8 cellular contexts compared by ENCODE assay signal in genomic region chr17:49748791-49749190, GRCh38. TPM values are rescaled to one million over a fixed set of nuclear protein-coding genes. Genes with fewer than 3 reads are reported as not detected.
A peak's percentile ranks its signal among the peaks of the same experiment; 100 is the strongest.
DNase-seq lines count a peak whose midpoint lies in the region; ATAC-seq and TF ChIP-seq lines count a peak whose summit lies in the region.

No MANE protein-coding gene starts in this region.

- no peak for TF ChIP-seq EP300 in ovary (IDR thresholded peaks at IDR 0.05)

- H3K9ac ChIP-seq in smooth muscle cell (ENCODE audit: low read depth), result no peak overlapping the region
- H3K9ac ChIP-seq in mesenchymal stem cell (ENCODE audit: low read length), result no peak overlapping the region

- peak overlapping the region; percentile 64 for H3K4me3 Mint-ChIP-seq in activated B cell treated with CpG ODN at 0.5 μM for 24 hours

- intact Hi-C loops in activated B cell treated with CpG ODN at 0.5 μM for 24 hours (cut with micrococcal nuclease) (loop anchor here (1.0 to 10.0 kb wide), 3 partner anchors 9 to 554 kb away; partner anchors contain the start of gene KAT7), ovary (cut with DNase I) (no loop called here)

- TF ChIP-seq CTCF in activated B cell treated with CpG ODN at 0.5 μM for 24 hours (IDR thresholded peaks at IDR 0.05) (no peak), kidney epithelial cell (IDR thresholded peaks at IDR 0.05; ENCODE audit: insufficient read depth, low read length, poor library complexity, severe bottlenecking) (no peak), smooth muscle cell (IDR thresholded peaks at IDR 0.05; ENCODE audit: borderline replicate concordance, insufficient read depth, poor library complexity, severe bottlenecking) (no peak), ovary (IDR thresholded peaks at IDR 0.05) (no peak)

- peak overlapping the region; percentile 96 for H3K27ac Mint-ChIP-seq in activated B cell treated with CpG ODN at 0.5 μM for 24 hours

- H3K9me3 ChIP-seq in smooth muscle cell (replicated peaks; ENCODE audit: low read depth) (no peaks in the 10 kb centered on the region), ovary (no peaks in the 10 kb centered on the region), mesenchymal stem cell (ENCODE audit: control insufficient read depth, low read length) (no peaks in the 10 kb centered on the region)

- peak; percentile 67 for ATAC-seq in GM18858 (IDR thresholded peaks at IDR 0.05; ENCODE audit: unreplicated experiment)
- ATAC-seq in HG02981 (IDR thresholded peaks at IDR 0.05; ENCODE audit: unreplicated experiment), result peak; percentile 87
- peak; percentile 72 for ATAC-seq in activated B cell treated with CpG ODN at 0.5 μM for 24 hours (ENCODE audit: low read depth)

- H3K4me3 ChIP-seq in kidney epithelial cell (ENCODE audit: low read depth, low read length), result no peak overlapping the region
- H3K4me3 ChIP-seq in smooth muscle cell, result no peak overlapping the region
- no peak overlapping the region for H3K4me3 ChIP-seq in ovary
- H3K4me3 ChIP-seq in mesenchymal stem cell (ENCODE audit: insufficient read depth in 1 of 2, low read depth in 1 of 2, low read length in 2 of 2), result no peak overlapping the region

- no peak overlapping the region for H4K91ac ChIP-seq in mesenchymal stem cell (ENCODE audit: low read length)

- no peak overlapping the region for H2BK12ac ChIP-seq in mesenchymal stem cell (ENCODE audit: low read length in 2 of 2)

- no peak overlapping the region for H3K18ac ChIP-seq in mesenchymal stem cell (ENCODE audit: low read depth in 1 of 2, low read length in 2 of 2)

- WGBS in smooth muscle cell (ENCODE audit: low lambda C conversion rate), result 94% methylated on average over 7 of the region's 7 CpGs
- 93 to 97% (median 94%) methylated on average over 7 of the region's 7 CpGs for WGBS in ovary, 3 donors
- 91% methylated on average over 6 of the region's 7 CpGs for WGBS in mesenchymal stem cell

- H3K27ac ChIP-seq in smooth muscle cell (ENCODE audit: low read depth), result no peak overlapping the region
- H3K27ac ChIP-seq in ovary, result no peak overlapping the region
- H3K27ac ChIP-seq in mesenchymal stem cell (ENCODE audit: low read length, poor library complexity, severe bottlenecking), result no peak overlapping the region

- POLR2A ChIA-PET in activated B cell treated with CpG ODN at 0.5 μM for 24 hours (lab: Charles Lee), result interaction anchor here (0.6 to 5.8 kb wide), 10 partner anchors 9 to 804 kb away, joined by 3 to 129 read pairs (median 6); partner anchors contain the start of genes FAM117A, KAT7, SLC35B1 and SNF8

- no peaks in the 10 kb centered on the region for H3K27me3 Mint-ChIP-seq in activated B cell treated with CpG ODN at 0.5 μM for 24 hours

- H4K8ac ChIP-seq in mesenchymal stem cell (ENCODE audit: low read length), result no peak overlapping the region

- no peak overlapping the region for H2AFZ ChIP-seq in smooth muscle cell (ENCODE audit: low read depth)
- H2AFZ ChIP-seq in mesenchymal stem cell (ENCODE audit: low read depth, low read length), result no peak overlapping the region

- H3K4me2 ChIP-seq in smooth muscle cell (no peak overlapping the region), mesenchymal stem cell (ENCODE audit: low read length, poor library complexity, severe bottlenecking) (no peak overlapping the region)

- DNase-seq in activated B cell treated with CpG ODN at 0.5 μM for 24 hours (no peak), kidney epithelial cell (ENCODE audit: low read depth) (peak; percentile 42), smooth muscle cell (lab: John Stamatoyannopoulos, UW; ENCODE audit: unreplicated experiment) (no peak), ovary (no peak), SIG-M5 (lab: John Stamatoyannopoulos, UW) (no peak), mesenchymal stem cell (no peak)

- H3K14ac ChIP-seq in mesenchymal stem cell (ENCODE audit: low read length in 2 of 2), result no peak overlapping the region

- no peak overlapping the region for H3K23ac ChIP-seq in mesenchymal stem cell (ENCODE audit: low read length in 2 of 2)

- no peaks in the 10 kb centered on the region for H4K20me1 ChIP-seq in smooth muscle cell (ENCODE audit: low read depth)

- H3K27me3 ChIP-seq in kidney epithelial cell (ENCODE audit: control insufficient read depth, insufficient read depth, low read length) (no peaks in the 10 kb centered on the region), smooth muscle cell (ENCODE audit: low read depth) (no peaks in the 10 kb centered on the region), ovary (no peaks in the 10 kb centered on the region), mesenchymal stem cell (ENCODE audit: control insufficient read depth in 1 of 2, insufficient read depth in 1 of 2, low read length in 2 of 2) (no peaks in the 10 kb centered on the region)

- H3K4ac ChIP-seq in mesenchymal stem cell (ENCODE audit: low read depth in 1 of 2, low read length in 2 of 2), result no peak overlapping the region

- peaks cover 6% of the 10 kb centered on the region for H3K36me3 Mint-ChIP-seq in activated B cell treated with CpG ODN at 0.5 μM for 24 hours (ENCODE audit: low read depth)

- H3K36me3 ChIP-seq in kidney epithelial cell (ENCODE audit: control insufficient read depth, insufficient read depth, low read length) (no peaks in the 10 kb centered on the region), smooth muscle cell (ENCODE audit: low read depth) (no peaks in the 10 kb centered on the region), ovary (no peaks in the 10 kb centered on the region), mesenchymal stem cell (ENCODE audit: control insufficient read depth in 1 of 2, insufficient read depth in 2 of 2, low read depth in 1 of 2, low read length in 2 of 2) (no peaks in the 10 kb centered on the region)

- H3K4me1 ChIP-seq in smooth muscle cell (ENCODE audit: low read depth) (no peaks in the 10 kb centered on the region), ovary (ENCODE audit: insufficient read depth) (no peaks in the 10 kb centered on the region), mesenchymal stem cell (ENCODE audit: control insufficient read depth, insufficient read depth, low read depth, low read length) (peaks cover 3% of the 10 kb centered on the region)

- no peak for TF ChIP-seq POLR2A in ovary (IDR thresholded peaks at IDR 0.05)

- H3K79me2 ChIP-seq in smooth muscle cell (ENCODE audit: low read depth), result no peaks in the 10 kb centered on the region

- CTCF ChIA-PET in activated B cell treated with CpG ODN at 0.5 μM for 24 hours (lab: Charles Lee), result interaction anchor here (1.0 to 3.3 kb wide), 3 partner anchors 14 to 41 kb away, joined by 3 to 15 read pairs (median 3); partner anchors contain the start of genes FAM117A and SLC35B1

- peaks cover 3% of the 10 kb centered on the region for H3K9me3 Mint-ChIP-seq in activated B cell treated with CpG ODN at 0.5 μM for 24 hours

- H2AK5ac ChIP-seq in mesenchymal stem cell (ENCODE audit: low read length, severe bottlenecking), result no peak overlapping the region

- no peak overlapping the region for H2BK5ac ChIP-seq in mesenchymal stem cell (ENCODE audit: low read depth, low read length, poor library complexity, severe bottlenecking)

- peaks cover 13% of the 10 kb centered on the region for H3K79me1 ChIP-seq in mesenchymal stem cell (replicated peaks; ENCODE audit: low read length, poor library complexity, severe bottlenecking)

- no peaks in the 10 kb centered on the region for H3F3A ChIP-seq in smooth muscle cell (ENCODE audit: low read depth)

- H3K4me1 Mint-ChIP-seq in activated B cell treated with CpG ODN at 0.5 μM for 24 hours, result peaks cover 83% of the 10 kb centered on the region

- no peak overlapping the region for H2BK15ac ChIP-seq in mesenchymal stem cell (ENCODE audit: low read depth, poor library complexity, severe bottlenecking)

- H2BK120ac ChIP-seq in mesenchymal stem cell (ENCODE audit: low read depth, low read length), result no peak overlapping the region

RNA-seq across cellular contexts. Expression of gene FAM117A, which starts 15.1 kb away (rescaled TPM):
- total RNA-seq in activated B cell treated with CpG ODN at 0.5 μM for 24 hours, result 27.7 and 30.0 TPM in 2 replicates
- 10.5 and 12.3 TPM in 2 replicates for total RNA-seq in kidney epithelial cell
- total RNA-seq in smooth muscle cell, result 4.9 and 7.1 TPM in 2 replicates
- 6.3 and 8.3 TPM in 2 replicates for polyA plus RNA-seq in smooth muscle cell
- total RNA-seq in ovary, result 10 to 100 TPM; 16.0 to 30.4 (median 19.0) TPM
- polyA plus RNA-seq in ovary, result 10 to 100 TPM; 15.0 to 25.2 TPM
- polyA plus RNA-seq in mesenchymal stem cell (2013, experiment 1 of 2), result 6.0 TPM
- polyA plus RNA-seq in mesenchymal stem cell (2013, experiment 2 of 2), result 6.5 TPM

RNA-seq across cellular contexts. Expression of gene KAT7, which starts 39.7 kb away (rescaled TPM):
- 95.0 and 95.8 TPM in 2 replicates for total RNA-seq in activated B cell treated with CpG ODN at 0.5 μM for 24 hours
- 30.5 TPM in 2 replicates for total RNA-seq in kidney epithelial cell
- total RNA-seq in smooth muscle cell, result 22.7 and 32.0 TPM in 2 replicates
- 17.2 and 21.7 TPM in 2 replicates for polyA plus RNA-seq in smooth muscle cell
- 10 to 100 TPM; 23.4 to 76.6 (median 62.8) TPM for total RNA-seq in ovary
- 10 to 100 TPM; 18.4 to 69.8 TPM for polyA plus RNA-seq in ovary
- 22.5 TPM for polyA plus RNA-seq in mesenchymal stem cell (2013, experiment 1 of 2)
- polyA plus RNA-seq in mesenchymal stem cell (2013, experiment 2 of 2), result 25.7 TPM

RNA-seq across cellular contexts. Expression of gene SLC35B1, which starts 41.0 kb away (rescaled TPM):
- total RNA-seq in activated B cell treated with CpG ODN at 0.5 μM for 24 hours (51.8 and 53.8 TPM in 2 replicates), kidney epithelial cell (116 and 122 TPM in 2 replicates), smooth muscle cell (116 and 126 TPM in 2 replicates), ovary (10 to 100 TPM; 22.9 to 53.3 (median 28.8) TPM)
- polyA plus RNA-seq in smooth muscle cell (98.9 and 111 TPM in 2 replicates), ovary (10 to 100 TPM; 20.9 to 41.0 TPM)
- 58.8 TPM for polyA plus RNA-seq in mesenchymal stem cell (2013, experiment 1 of 2)
- polyA plus RNA-seq in mesenchymal stem cell (2013, experiment 2 of 2), result 61.6 TPM
